In the genomic region with DNA sequence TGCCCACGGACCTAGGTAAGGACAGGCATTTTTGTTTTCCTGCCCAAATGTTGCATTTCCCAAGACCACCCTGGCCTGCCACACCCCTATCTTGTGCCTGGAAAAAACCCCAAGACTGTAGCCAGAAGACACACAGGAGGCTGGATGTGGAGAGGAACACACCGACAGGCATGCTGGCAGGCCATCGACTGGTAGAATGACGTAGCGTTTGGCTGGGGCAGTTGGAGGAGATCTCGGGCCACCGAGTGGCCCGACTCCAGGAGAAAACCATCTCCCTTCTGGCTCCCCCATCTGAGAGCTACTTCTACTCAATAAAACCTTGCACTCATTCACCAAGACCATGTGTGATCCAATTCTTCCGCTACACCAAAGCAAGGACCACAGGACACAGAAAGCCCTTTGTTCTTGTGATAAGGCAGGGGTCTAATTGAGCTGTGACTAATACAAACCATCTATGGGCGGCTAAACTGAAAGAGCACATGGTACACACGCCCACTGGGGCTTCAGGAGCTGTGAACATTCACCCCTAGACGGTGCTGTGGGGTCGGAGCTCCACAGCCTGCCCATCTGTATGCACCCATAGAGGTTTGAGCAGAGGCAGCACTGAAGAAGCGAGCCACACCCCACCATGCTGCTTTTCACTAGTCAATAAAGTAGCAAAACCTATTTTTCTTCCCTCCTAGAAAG, we compare ENCODE assay signal across 13 cellular contexts. TPM values are rescaled to one million over a fixed set of nuclear protein-coding genes. Genes with fewer than 3 reads are reported as not detected.
DNase-seq lines count a peak whose midpoint lies in the region; ATAC-seq and TF ChIP-seq lines count a peak whose summit lies in the region.
"Had no signal": no experiment of that assay in that cellular context is flagged by ENCODE, and none has a peak within 500 bp of the region (broad histone marks: within the 10 kb centered on the region; RNA-seq: fewer than 3 reads in every experiment).

No MANE protein-coding gene starts in this region.

- H4K20me1 ChIP-seq in MM.1S (ENCODE audit: insufficient read depth, low read length): no peaks in the 10 kb centered on the region

- no peaks in the 10 kb centered on the region for H3F3A ChIP-seq in MM.1S (ENCODE audit: insufficient read depth, low read length)

- TF ChIP-seq CTCF in MM.1S (IDR thresholded peaks at IDR 0.05; ENCODE audit: low read length): peak; percentile 62

- no peaks in the 10 kb centered on the region for H3K4me1 ChIP-seq in MM.1S (ENCODE audit: low read length)

- no peak overlapping the region for H3K9ac ChIP-seq in MM.1S (ENCODE audit: low read length)

- peak; percentile 8 for DNase-seq in activated naive CD4-positive, alpha-beta T cell treated with Interleukin-2 at 50 U/mL for 16 hours
- no peak for DNase-seq in activated naive CD4-positive, alpha-beta T cell treated with anti-CD3 and anti-CD28 coated beads for 36 hours
- peak; percentile 71 for DNase-seq in MM.1S
- DNase-seq in astrocyte of the hippocampus (ENCODE audit: low read depth, low spot score): peak; percentile 37
- DNase-seq in NCI-H2081 (lab: John Stamatoyannopoulos, UW): no peak
- DNase-seq in activated CD4-positive, alpha-beta T cell treated with anti-CD3 and anti-CD28 coated beads, Interleukin-2, amount 50 U/mL, for 1 hour: no peak
- no peak for DNase-seq in effector memory CD8-positive, alpha-beta T cell
- DNase-seq: activated CD8-positive, alpha-beta memory T cell treated with anti-CD3 and anti-CD28 coated beads for 24 hours; naive thymus-derived CD8-positive, alpha-beta T cell; NCI-H2081 treated with DMSO at 0.1 percent for 48 hours had no signal

- H3K4me3 ChIP-seq in MM.1S (ENCODE audit: low read length): no peak overlapping the region
- H3K4me3 ChIP-seq: SJSA1, smooth muscle cell had no signal

- H3K4me1 Mint-ChIP-seq in activated naive CD4-positive, alpha-beta T cell treated with anti-CD3 and anti-CD28 coated beads for 36 hours (ENCODE audit: low read depth): peaks cover 3% of the 10 kb centered on the region
- no peaks in the 10 kb centered on the region for H3K4me1 Mint-ChIP-seq in stimulated activated naive CD8-positive, alpha-beta T cell treated with anti-CD3 and anti-CD28 coated beads, Interleukin-15, Interleukin-2, amounts not matched to agents 100 ng/mL and 50 ng/mL, for 24 hours (ENCODE audit: low read depth)
- peaks cover 0 to 2% of the 10 kb centered on the region in 2 donors for H3K4me1 Mint-ChIP-seq in effector memory CD8-positive, alpha-beta T cell (ENCODE audit: low read depth in 2 of 2)

- CTCF ChIA-PET in activated naive CD4-positive, alpha-beta T cell treated with anti-CD3 and anti-CD28 coated beads for 36 hours (lab: Charles Lee): interaction anchor here (0.6 to 6.3 kb wide), 12 partner anchors 12 to 95 kb away, joined by 4 to 76 read pairs (median 12); a partner anchor contains a TSS

- peak overlapping the region; percentile 36; the same call in 1 of the 2 replicates for H2AFZ ChIP-seq in MM.1S (ENCODE audit: low read length)

- no peaks in the 10 kb centered on the region for H3K36me3 ChIP-seq in MM.1S (replicated peaks; ENCODE audit: insufficient read depth, low read length)
- H3K36me3 ChIP-seq: SJSA1 had no signal

- no peak overlapping the region for H3K4me3 Mint-ChIP-seq in activated naive CD4-positive, alpha-beta T cell treated with anti-CD3 and anti-CD28 coated beads for 36 hours
- H3K4me3 Mint-ChIP-seq in stimulated activated naive CD8-positive, alpha-beta T cell treated with anti-CD3 and anti-CD28 coated beads, Interleukin-15, Interleukin-2, amounts not matched to agents 100 ng/mL and 50 ng/mL, for 24 hours: no peak overlapping the region
- no peak overlapping the region for H3K4me3 Mint-ChIP-seq in effector memory CD8-positive, alpha-beta T cell
- H3K4me3 Mint-ChIP-seq: naive thymus-derived CD8-positive, alpha-beta T cell had no signal

- no peaks in the 10 kb centered on the region for H3K36me3 Mint-ChIP-seq in activated naive CD4-positive, alpha-beta T cell treated with anti-CD3 and anti-CD28 coated beads for 36 hours (ENCODE audit: low read depth)
- H3K36me3 Mint-ChIP-seq in stimulated activated naive CD8-positive, alpha-beta T cell treated with anti-CD3 and anti-CD28 coated beads, Interleukin-15, Interleukin-2, amounts not matched to agents 100 ng/mL and 50 ng/mL, for 24 hours (ENCODE audit: low read depth): no peaks in the 10 kb centered on the region
- no peaks in the 10 kb centered on the region for H3K36me3 Mint-ChIP-seq in effector memory CD8-positive, alpha-beta T cell (ENCODE audit: insufficient read depth)
- H3K36me3 Mint-ChIP-seq: naive thymus-derived CD8-positive, alpha-beta T cell had no signal

- peak overlapping the region; percentile 43; the same call in 1 of the 2 replicates for H3K4me2 ChIP-seq in MM.1S (ENCODE audit: low read depth, low read length)
- H3K4me2 ChIP-seq: smooth muscle cell had no signal

- H3K79me2 ChIP-seq in MM.1S (ENCODE audit: low read length): no peaks in the 10 kb centered on the region

- no peak overlapping the region for H3K27ac ChIP-seq in MM.1S (ENCODE audit: low read length)
- H3K27ac ChIP-seq: SJSA1 had no signal

- H3K27me3 Mint-ChIP-seq in activated naive CD4-positive, alpha-beta T cell treated with anti-CD3 and anti-CD28 coated beads for 36 hours (ENCODE audit: low read depth): no peaks in the 10 kb centered on the region
- H3K27me3 Mint-ChIP-seq in stimulated activated naive CD8-positive, alpha-beta T cell treated with anti-CD3 and anti-CD28 coated beads, Interleukin-15, Interleukin-2, amounts not matched to agents 100 ng/mL and 50 ng/mL, for 24 hours: peaks cover 6% of the 10 kb centered on the region
- H3K27me3 Mint-ChIP-seq in effector memory CD8-positive, alpha-beta T cell: peaks cover 7 to 20% of the 10 kb centered on the region in 2 donors

- no peaks in the 10 kb centered on the region for H3K9me3 ChIP-seq in MM.1S (replicated peaks; ENCODE audit: insufficient read depth, low read length)
- H3K9me3 ChIP-seq: SJSA1 had no signal

- 0 out of 2 replicates have a peak, but pooled peaks cover 4% of the 10 kb centered on the region for H3K27me3 ChIP-seq in MM.1S (replicated peaks; ENCODE audit: insufficient read depth, low read length)

- no peak for ATAC-seq in effector memory CD8-positive, alpha-beta T cell (replicated peaks)
- ATAC-seq: naive thymus-derived CD8-positive, alpha-beta T cell had no signal

- no peaks in the 10 kb centered on the region for H3K9me2 ChIP-seq in MM.1S (replicated peaks; ENCODE audit: insufficient read depth, low read length)

- no peaks in the 10 kb centered on the region for H3K9me3 Mint-ChIP-seq in activated naive CD4-positive, alpha-beta T cell treated with anti-CD3 and anti-CD28 coated beads for 36 hours
- H3K9me3 Mint-ChIP-seq in stimulated activated naive CD8-positive, alpha-beta T cell treated with anti-CD3 and anti-CD28 coated beads, Interleukin-15, Interleukin-2, amounts not matched to agents 100 ng/mL and 50 ng/mL, for 24 hours: no peaks in the 10 kb centered on the region
- H3K9me3 Mint-ChIP-seq in effector memory CD8-positive, alpha-beta T cell: no peaks in the 10 kb centered on the region
- H3K9me3 Mint-ChIP-seq: naive thymus-derived CD8-positive, alpha-beta T cell had no signal

- intact Hi-C loops in activated naive CD4-positive, alpha-beta T cell treated with anti-CD3 and anti-CD28 coated beads for 36 hours (cut with micrococcal nuclease): no loop called here

- H3K27ac Mint-ChIP-seq in activated naive CD4-positive, alpha-beta T cell treated with anti-CD3 and anti-CD28 coated beads for 36 hours: no peak overlapping the region
- peak overlapping the region; percentile 3 for H3K27ac Mint-ChIP-seq in stimulated activated naive CD8-positive, alpha-beta T cell treated with anti-CD3 and anti-CD28 coated beads, Interleukin-15, Interleukin-2, amounts not matched to agents 100 ng/mL and 50 ng/mL, for 24 hours
- H3K27ac Mint-ChIP-seq in effector memory CD8-positive, alpha-beta T cell: no peak overlapping the region
- H3K27ac Mint-ChIP-seq: naive thymus-derived CD8-positive, alpha-beta T cell had no signal

RNA-seq across cellular contexts. Expression of a gene that starts 38.9 kb away (rescaled TPM):
- 1 to 10 TPM; 1.4 to 1.6 TPM for total RNA-seq in activated naive CD4-positive, alpha-beta T cell treated with anti-CD3 and anti-CD28 coated beads for 36 hours

RNA-seq across cellular contexts. Expression of a gene that starts 56.4 kb away (rescaled TPM):
- total RNA-seq in activated naive CD4-positive, alpha-beta T cell treated with anti-CD3 and anti-CD28 coated beads for 36 hours: 10 to 100 TPM; 26.0 to 26.7 TPM

Comparison
In these comparisons a context has a peak if more than half of its experiments do, and no peak if none do; other contexts are left out.
1. DNase-seq: peak in activated naive CD4-positive, alpha-beta T cell treated with Interleukin-2 at 50 U/mL for 16 hours (single experiment), MM.1S (single experiment) and astrocyte of the hippocampus (single experiment); none in activated naive CD4-positive, alpha-beta T cell treated with anti-CD3 and anti-CD28 coated beads for 36 hours (single experiment), NCI-H2081 (0 of 2), activated CD4-positive, alpha-beta T cell treated with anti-CD3 and anti-CD28 coated beads, Interleukin-2, amount 50 U/mL, for 1 hour (single experiment) and effector memory CD8-positive, alpha-beta T cell (0 of 3).